Comparison of ENCODE assay signal across 9 cellular contexts in the genomic region with DNA sequence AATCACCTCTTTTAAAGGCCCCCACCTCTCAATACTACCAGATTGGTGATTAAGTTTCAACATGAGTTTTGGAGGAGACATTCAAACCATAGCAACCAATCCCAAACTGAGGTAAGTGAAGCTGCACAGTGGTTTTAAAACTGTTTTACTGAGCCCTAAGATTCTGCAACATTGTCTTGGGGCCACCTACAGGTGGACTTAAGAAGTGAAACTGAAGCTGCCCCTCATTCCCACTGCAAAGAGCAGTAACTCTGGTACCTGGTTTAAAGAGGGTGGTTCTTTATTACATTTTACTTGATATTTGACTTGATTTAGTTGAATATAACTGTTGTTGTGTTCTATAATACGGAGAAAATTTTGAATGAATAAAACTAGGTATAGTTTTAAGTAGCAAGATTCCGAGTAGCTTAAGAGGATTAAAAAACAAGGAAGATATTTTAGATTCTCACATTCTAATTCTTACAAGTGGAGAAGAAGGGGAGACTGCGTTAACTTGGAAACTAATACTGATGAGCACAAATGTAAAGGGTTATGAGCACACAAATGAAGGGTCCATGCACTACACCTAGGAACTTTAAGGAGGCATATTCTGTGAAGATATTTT. TPM values are rescaled to one million over a fixed set of nuclear protein-coding genes. Genes with fewer than 3 reads are reported as not detected.
DNase-seq lines count a peak whose midpoint lies in the region; ATAC-seq and TF ChIP-seq lines count a peak whose summit lies in the region.
"Had no signal": no experiment of that assay in that cellular context is flagged by ENCODE, and none has a peak within 500 bp of the region (broad histone marks: within the 10 kb centered on the region; RNA-seq: fewer than 3 reads in every experiment).

No MANE protein-coding gene starts in this region.

- DNase-seq in activated CD4-positive, alpha-beta T cell treated with anti-CD3 and anti-CD28 coated beads for 48 hours = peak; percentile 6
- no peak for DNase-seq in activated CD4-positive, alpha-beta T cell treated with anti-CD3 and anti-CD28 coated beads, Interleukin-2, amount 50 U/mL, for 48 hours
- DNase-seq in SK-N-SH (peak; percentile 37), iPS DF 6.9 (ENCODE audit: low read depth, low spot score) (peak; percentile 11), NCI-H345 treated with DMSO at 0.1 percent for 48 hours (lab: John Stamatoyannopoulos, UW; ENCODE audit: unreplicated experiment) (no peak), NCI-H128 (lab: John Stamatoyannopoulos, UW; ENCODE audit: unreplicated experiment) (no peak)

- H3K4me1 ChIP-seq in SK-N-SH (ENCODE audit: control insufficient read depth in 1 of 2, insufficient read depth in 2 of 2, low read depth in 1 of 2, low read length in 1 of 2) (no peaks in the 10 kb centered on the region), iPS DF 6.9 (ENCODE audit: control insufficient read depth, insufficient read depth, low read length) (peaks cover 1% of the 10 kb centered on the region; the same call in 1 of the 2 replicates)

- TF ChIP-seq RAD21 in SK-N-SH (IDR thresholded peaks at IDR 0.05; ENCODE audit: low read length) = peak; percentile 75

- no peaks in the 10 kb centered on the region for H4K20me1 ChIP-seq in SK-N-SH (ENCODE audit: insufficient read depth)

- H3K9me2 ChIP-seq in SK-N-SH = no peaks in the 10 kb centered on the region

- H3K4me2 ChIP-seq in SK-N-SH = no peak overlapping the region

- no peak overlapping the region for H3K9ac ChIP-seq in SK-N-SH

- ATAC-seq in HG02938 (IDR thresholded peaks at IDR 0.05; ENCODE audit: unreplicated experiment) = peak; percentile 71
- no peak for ATAC-seq in GM18517 (IDR thresholded peaks at IDR 0.05; ENCODE audit: unreplicated experiment)
- ATAC-seq: activated naive CD4-positive, alpha-beta T cell treated with anti-CD3 and anti-CD28 coated beads, Interleukin-2, amount 50 U/mL, for 72 hours had no signal

- no peaks in the 10 kb centered on the region for H3F3A ChIP-seq in SK-N-SH (replicated peaks; ENCODE audit: insufficient read depth)

- H3K79me2 ChIP-seq in SK-N-SH (ENCODE audit: insufficient read depth) = no peaks in the 10 kb centered on the region

- no peak overlapping the region for H2AFZ ChIP-seq in SK-N-SH (ENCODE audit: low read depth)

- CTCF ChIA-PET in SK-N-SH (lab: Yijun Ruan, JAX) = interaction anchor here (0.6 to 4.7 kb wide), 57 partner anchors 9 to 1049 kb away, joined by 3 to 70 read pairs (median 5); no protein-coding TSS in a partner anchor

- H3K9me3 ChIP-seq in SK-N-SH (no peaks in the 10 kb centered on the region), iPS DF 6.9 (ENCODE audit: control insufficient read depth, insufficient read depth, low read length) (no peaks in the 10 kb centered on the region)

- POLR2A ChIA-PET in SK-N-SH (lab: Yijun Ruan, JAX) = no interaction called here

- peak; percentile 69 for TF ChIP-seq CTCF in SK-N-SH (IDR thresholded peaks at IDR 0.05)

- H3K36me3 ChIP-seq in SK-N-SH (replicated peaks in 1 of 2; ENCODE audit: control insufficient read depth in 1 of 2, insufficient read depth in 2 of 2, low read length in 1 of 2) (no peaks in the 10 kb centered on the region), iPS DF 6.9 (ENCODE audit: control insufficient read depth, insufficient read depth, low read length) (no peaks in the 10 kb centered on the region)

- H3K27me3 ChIP-seq in SK-N-SH (ENCODE audit: insufficient read depth) = no peaks in the 10 kb centered on the region
- H3K27me3 ChIP-seq in iPS DF 6.9 (ENCODE audit: control insufficient read depth, insufficient read depth, low read length) = no peaks in the 10 kb centered on the region

- H3K27ac ChIP-seq in SK-N-SH (ENCODE audit: low read depth in 2 of 2, low read length in 1 of 2) = no peak overlapping the region
- H3K27ac ChIP-seq in iPS DF 6.9 (ENCODE audit: low read length) = no peak overlapping the region

- TF ChIP-seq EP300 in SK-N-SH (IDR thresholded peaks at IDR 0.05; ENCODE audit: borderline replicate concordance in 1 of 2, low read depth in 1 of 2, low read length in 1 of 2) = no peak

- H3K4me3 ChIP-seq in SK-N-SH (ENCODE audit: low read depth in 2 of 2, low read length in 1 of 2) = no peak overlapping the region
- H3K4me3 ChIP-seq in iPS DF 6.9 (ENCODE audit: low read length) = no peak overlapping the region

- WGBS in SK-N-SH (ENCODE audit: low lambda C conversion rate) = 21% methylated on average over 3 of the region's 3 CpGs
- WGBS in iPS DF 6.9 (ENCODE audit: insufficient coverage, insufficient read length) = no CpG with 5 or more reads among the region's 3 CpGs

TF ChIP-seq in SK-N-SH, 30 proteins besides CTCF, POLR2A, EP300 and RAD21:
- TF ChIP-seq FOXM1 (IDR thresholded peaks at IDR 0.05; ENCODE audit: low read depth) (no peak), RFX5 (IDR thresholded peaks at IDR 0.05; ENCODE audit: low read length) (no peak), TAF1 (IDR thresholded peaks at IDR 0.05; ENCODE audit: borderline replicate concordance, low read depth, low read length) (no peak), CHD2 (IDR thresholded peaks at IDR 0.05; ENCODE audit: low read length, partially characterized antibody) (no peak), SMC3 (IDR thresholded peaks at IDR 0.05; ENCODE audit: low read depth, low read length) (peak; percentile 56)
- TF ChIP-seq, protein P1, sequence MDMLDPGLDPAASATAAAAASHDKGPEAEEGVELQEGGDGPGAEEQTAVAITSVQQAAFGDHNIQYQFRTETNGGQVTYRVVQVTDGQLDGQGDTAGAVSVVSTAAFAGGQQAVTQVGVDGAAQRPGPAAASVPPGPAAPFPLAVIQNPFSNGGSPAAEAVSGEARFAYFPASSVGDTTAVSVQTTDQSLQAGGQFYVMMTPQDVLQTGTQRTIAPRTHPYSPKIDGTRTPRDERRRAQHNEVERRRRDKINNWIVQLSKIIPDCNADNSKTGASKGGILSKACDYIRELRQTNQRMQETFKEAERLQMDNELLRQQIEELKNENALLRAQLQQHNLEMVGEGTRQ (IDR thresholded peaks at IDR 0.05; ENCODE audit: borderline replicate concordance, low read depth, low read length) = no peak
TF ChIP-seq in SK-N-SH: peak in this region for 1.

RNA-seq across cellular contexts. Expression of gene SYT9, which starts 26.7 kb away (rescaled TPM):
- 0.10 and 0.60 TPM in 2 replicates for polyA plus RNA-seq in SK-N-SH (2012; rRNA removed)
- polyA plus RNA-seq in SK-N-SH (2012; cell fraction: cytosol; rRNA removed) = 0.30 and 0.59 TPM in 2 replicates
- polyA plus RNA-seq in SK-N-SH (2012; cell fraction: nucleus; rRNA removed) = 0.21 and 0.25 TPM in 2 replicates

Comparison
In these comparisons a context has a peak if more than half of its experiments do, and no peak if none do; other contexts are left out.
1. DNase-seq: peak in activated CD4-positive, alpha-beta T cell treated with anti-CD3 and anti-CD28 coated beads for 48 hours (single experiment), SK-N-SH (single experiment) and iPS DF 6.9 (single experiment); none in activated CD4-positive, alpha-beta T cell treated with anti-CD3 and anti-CD28 coated beads, Interleukin-2, amount 50 U/mL, for 48 hours (0 of 2), NCI-H345 treated with DMSO at 0.1 percent for 48 hours (single experiment) and NCI-H128 (single experiment).